In the genomic region with DNA sequence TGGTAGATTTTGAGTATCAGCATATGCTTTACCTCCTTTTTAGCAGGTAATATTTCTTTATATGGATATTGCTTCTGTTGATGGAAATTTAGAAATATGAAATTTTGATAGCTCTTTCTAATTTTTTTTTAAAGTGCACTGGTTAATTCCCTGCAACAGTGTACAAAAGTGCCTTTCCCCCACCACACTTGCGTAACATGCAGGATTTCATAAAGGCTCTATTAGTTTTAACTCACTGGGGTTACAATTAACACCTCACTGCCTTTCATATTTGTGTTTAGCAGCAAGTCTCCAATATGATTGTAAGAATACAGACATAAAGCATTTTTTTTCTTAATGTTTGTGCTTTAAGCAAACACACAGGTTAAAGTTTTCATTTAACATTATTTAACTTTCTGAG, we compare ENCODE assay signal across 1 cellular context.
TF ChIP-seq lines count a peak whose summit lies in the region.

No MANE protein-coding gene starts in this region.

TF ChIP-seq in H1, 55 proteins besides CTCF, POLR2A, EP300 and RAD21:
- TF ChIP-seq CEBPB (IDR thresholded peaks at IDR 0.05; ENCODE audit: low read depth, low read length), result peak; percentile 58; the same call in 1 of the 2 replicates
- no peak for TF ChIP-seq NANOG (IDR thresholded peaks at IDR 0.05; ENCODE audit: insufficient read depth, low read depth, low read length, poor library complexity, severe bottlenecking)
